Comparison of ENCODE assay signal across 6 cellular contexts in the genomic region with DNA sequence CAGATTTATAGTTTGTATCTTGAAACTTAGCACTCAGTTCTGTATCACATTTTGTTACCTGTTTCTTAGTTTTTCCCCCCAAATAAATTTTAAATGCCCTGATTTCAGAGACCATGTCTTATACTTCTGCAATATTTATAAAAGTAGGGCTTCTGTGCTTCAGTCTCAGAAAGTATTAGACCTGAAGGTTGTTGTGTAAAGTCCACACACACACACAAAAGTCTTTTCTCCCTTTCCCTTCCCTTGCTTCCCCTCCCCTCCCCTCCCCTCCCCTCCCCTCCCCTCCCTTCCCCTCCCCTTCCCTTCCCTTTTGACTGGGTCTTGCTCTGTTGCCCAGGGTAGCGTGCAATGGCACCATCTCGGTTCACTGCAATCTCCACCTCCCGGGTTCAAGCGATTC. TPM values are rescaled to one million over a fixed set of nuclear protein-coding genes. Genes with fewer than 3 reads are reported as not detected.
"Had no signal": no experiment of that assay in that cellular context is flagged by ENCODE, and none has a peak within 500 bp of the region (broad histone marks: within the 10 kb centered on the region; RNA-seq: fewer than 3 reads in every experiment).

No MANE protein-coding gene starts in this region.

- FAIRE-seq: HTR-8/SVneo had no signal

- H3K27ac ChIP-seq: HL-60 had no signal

- H3K27ac Mint-ChIP-seq: IgD-negative memory B cell had no signal

- H3K4me1 Mint-ChIP-seq: IgD-negative memory B cell had no signal

- H3K4me3 Mint-ChIP-seq: IgD-negative memory B cell had no signal

- DNase-seq: IMR-90, KBM-7, KG1 had no signal

RNA-seq across cellular contexts. Expression of a gene that starts 41.0 kb away (rescaled TPM):
- polyA plus RNA-seq: IgD-negative memory B cell had no signal
